2 cellular contexts compared by ENCODE assay signal in genomic region chr16:2919511-2920255, GRCh38.
TF ChIP-seq lines count a peak whose summit lies in the region.

No MANE protein-coding gene starts in this region.

TF ChIP-seq in A549, 52 proteins besides CTCF, POLR2A, EP300 and RAD21:
- TF ChIP-seq EHF (CRISPR knock-in tag; IDR thresholded peaks at IDR 0.05) (no peak), HOXA7 (CRISPR knock-in tag; IDR thresholded peaks at IDR 0.05) (0 out of 2 replicates have a peak, but pooled peaks have one; percentile 30), ZSCAN20 (CRISPR knock-in tag; IDR thresholded peaks at IDR 0.05) (no peak), SMC3 (IDR thresholded peaks at IDR 0.05) (peak; percentile 55)
- TF ChIP-seq, protein P1, sequence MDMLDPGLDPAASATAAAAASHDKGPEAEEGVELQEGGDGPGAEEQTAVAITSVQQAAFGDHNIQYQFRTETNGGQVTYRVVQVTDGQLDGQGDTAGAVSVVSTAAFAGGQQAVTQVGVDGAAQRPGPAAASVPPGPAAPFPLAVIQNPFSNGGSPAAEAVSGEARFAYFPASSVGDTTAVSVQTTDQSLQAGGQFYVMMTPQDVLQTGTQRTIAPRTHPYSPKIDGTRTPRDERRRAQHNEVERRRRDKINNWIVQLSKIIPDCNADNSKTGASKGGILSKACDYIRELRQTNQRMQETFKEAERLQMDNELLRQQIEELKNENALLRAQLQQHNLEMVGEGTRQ (IDR thresholded peaks at IDR 0.05) = peak; percentile 33; the same call in 1 of the 2 replicates

TF ChIP-seq in GM12891, 5 proteins besides CTCF, POLR2A, EP300 and RAD21:
- no peak for TF ChIP-seq TAF1 (IDR thresholded peaks at IDR 0.05; ENCODE audit: low read depth, low read length)
- no peak for TF ChIP-seq SPI1 (IDR thresholded peaks at IDR 0.05; ENCODE audit: low read depth, low read length)
- TF ChIP-seq PAX5 (IDR thresholded peaks at IDR 0.05; ENCODE audit: insufficient read depth, low read length, severe bottlenecking) = no peak
- TF ChIP-seq POLR2AphosphoS5 (IDR thresholded peaks at IDR 0.05; ENCODE audit: low read depth, low read length) = no peak
- no peak for TF ChIP-seq POU2F2 (IDR thresholded peaks at IDR 0.05; ENCODE audit: low read depth, low read length)
